ENCODE assay signal across 28 cellular contexts in genomic region chr9:74718709-74719108, GRCh38.
"Had no signal": no experiment of that assay in that cellular context is flagged by ENCODE, and none has a peak within 500 bp of the region (broad histone marks: within the 10 kb centered on the region; RNA-seq: fewer than 3 reads in every experiment).

No MANE protein-coding gene starts in this region.

- H3K4me1 ChIP-seq: neural progenitor cell, parathyroid adenoma, psoas muscle, spleen, suprapubic skin, testis, tibial artery, transverse colon, upper lobe of right lung, uterus had no signal

- H3K36me3 ChIP-seq: neural progenitor cell, ovary, spleen, suprapubic skin, tibial artery, transverse colon, upper lobe of right lung, uterus had no signal

- H3K9ac ChIP-seq: neural progenitor cell, parathyroid adenoma had no signal

- ATAC-seq: natural killer cell; psoas muscle; right cardiac atrium; sciatic nerve; stimulated activated memory B cell treated with anti-CD40 and anti-IgM and Interleukin-4, amounts not matched to agents 10 μg/mL and 1 μg/mL and 100 μg/mL, for 72 hours; stimulated activated naive CD8-positive, alpha-beta T cell treated with anti-CD3 and anti-CD28 coated beads, Interleukin-15, amount 100 ng/mL, for 72 hours; stimulated activated naive CD8-positive, alpha-beta T cell treated with anti-CD3 and anti-CD28 coated beads, Interleukin-15, Interleukin-2, amounts not matched to agents 100 U/mL and 50 U/mL, for 24 hours; upper lobe of right lung had no signal

- H2AFZ ChIP-seq: neural progenitor cell, parathyroid adenoma had no signal

- H3K79me2 ChIP-seq: parathyroid adenoma had no signal

- H3K4me3 ChIP-seq: neural progenitor cell, ovary, psoas muscle, skin epidermis, smooth muscle cell, spleen, suprapubic skin, testis, tibial artery, transverse colon, upper lobe of right lung, uterus had no signal

- H3K27ac ChIP-seq: neural progenitor cell, ovary, parathyroid adenoma, psoas muscle, skin epidermis, spleen, suprapubic skin, testis, tibial artery, transverse colon, upper lobe of right lung, uterus had no signal

- H3K9me3 ChIP-seq: ovary, psoas muscle, spleen, suprapubic skin, testis, tibial artery, transverse colon, upper lobe of right lung, uterus had no signal

- H3K27me3 ChIP-seq: neural progenitor cell, ovary, suprapubic skin, testis, tibial artery, transverse colon, upper lobe of right lung, uterus had no signal

- H3K4me2 ChIP-seq: neural progenitor cell, smooth muscle cell had no signal

- DNase-seq: natural killer cell; occipital lobe; ovary; posterior cingulate gyrus; psoas muscle; right cardiac atrium; spleen; stimulated activated CD4-positive, alpha-beta T cell treated with anti-CD3 and anti-CD28 coated beads, Interleukin-12 subunit alpha, Interleukin-12 subunit beta, amount 100 ng/mL, for 4 hours; stimulated activated CD4-positive, alpha-beta T cell treated with anti-CD3 and anti-CD28 coated beads, Interleukin-1b, Interleukin-23, amount 100 ng/mL, for 48 hours; stimulated activated CD4-positive, alpha-beta T cell treated with anti-CD3 and anti-CD28 coated beads, Interleukin-4, amount 100 ng/mL, for 1 hour; stimulated activated CD4-positive, alpha-beta T cell treated with anti-CD3 and anti-CD28 coated beads, Interleukin-4, amount 100 ng/mL, for 4 hours; stimulated activated CD8-positive, alpha-beta memory T cell treated with anti-CD3 and anti-CD28 coated beads, Interleukin-4, amount 100 ng/mL, for 48 hours; stimulated activated naive CD4-positive, alpha-beta T cell; stimulated activated naive CD8-positive, alpha-beta T cell treated with anti-CD3 and anti-CD28 coated beads, Interleukin-15, amount 100 ng/mL, for 72 hours; stimulated activated naive CD8-positive, alpha-beta T cell treated with anti-CD3 and anti-CD28 coated beads, Interleukin-15, Interleukin-2, amounts not matched to agents 100 U/mL and 50 U/mL, for 24 hours; substantia nigra; testis; tibial artery; transverse colon; upper lobe of right lung; uterus had no signal
